ENCODE assay signal across 28 cellular contexts in the genomic region with DNA sequence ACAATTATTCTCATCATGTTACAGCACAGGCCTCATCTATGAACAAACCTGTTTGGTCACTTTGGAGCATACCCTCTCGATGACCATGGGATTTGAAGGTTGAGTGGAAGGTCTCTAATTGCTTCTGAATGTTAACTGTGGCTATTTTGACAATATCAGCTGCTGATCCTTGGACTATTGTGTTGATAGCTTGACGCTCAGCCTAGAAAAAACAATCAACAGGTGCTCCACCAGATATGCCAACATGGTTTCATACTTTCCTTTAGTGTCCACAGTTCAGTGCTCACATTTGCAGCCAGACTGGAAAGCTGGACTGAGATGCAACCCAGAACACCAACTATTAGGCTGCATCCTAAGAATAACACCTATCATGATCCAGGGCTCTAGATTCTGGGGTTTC.
"Had no signal": no experiment of that assay in that cellular context is flagged by ENCODE, and none has a peak within 500 bp of the region (broad histone marks: within the 10 kb centered on the region; RNA-seq: fewer than 3 reads in every experiment).

No MANE protein-coding gene starts in this region.

- DNase-seq: activated CD4-positive, alpha-beta T cell treated with anti-CD3 and anti-CD28 coated beads, Interleukin-2, amount 10 ng/mL, durations not matched to agents 24 days and 14 days; activated CD4-positive, alpha-beta T cell treated with anti-CD3 and anti-CD28 coated beads, Interleukin-2, amount 50 U/mL, for 4 hours; activated CD8-positive, alpha-beta T cell treated with anti-CD3 and anti-CD28 coated beads for 36 hours; activated effector memory CD4-positive, alpha-beta T cell treated with anti-CD3 and anti-CD28 coated beads, Interleukin-2, amount 50 U/mL, for 16 hours; activated naive CD4-positive, alpha-beta T cell; activated naive CD4-positive, alpha-beta T cell treated with anti-CD3 and anti-CD28 coated beads, Interleukin-2, amount 50 U/mL, for 16 hours; activated naive CD8-positive, alpha-beta T cell treated with anti-CD3 and anti-CD28 coated beads for 36 hours; activated T-cell treated with anti-CD3 and anti-CD28 coated beads, Interleukin-2, amount 50 U/mL, for 1 hour; activated T-cell treated with anti-CD3 and anti-CD28 coated beads, Interleukin-2, amount 50 U/mL, for 72 hours; amniotic stem cell; aorta; brain microvascular endothelial cell; NCI-H1092 treated with DMSO at 0.1 percent for 48 hours; NCI-H146; NCI-H187; NCI-H2081 treated with DMSO at 0.1 percent for 48 hours; NCI-H345; NCI-H526 treated with DMSO at 0.1 percent for 48 hours; PC-9; Right ventricle myocardium superior; SW 1271; T-helper 1 cell; T-helper 2 cell; T-helper 9 cell; WERI-Rb-1 had no signal

- ATAC-seq: activated CD8-positive, alpha-beta T cell treated with anti-CD3 and anti-CD28 coated beads for 36 hours; activated T-cell treated with anti-CD3 and anti-CD28 coated beads, Interleukin-2, amount 50 U/mL, for 72 hours; activated T-helper 17 cell treated with anti-CD3 and anti-CD28 coated beads, Interleukin-2, amount 50 U/mL, for 72 hours; K562 had no signal

- H3K9me3 Mint-ChIP-seq: activated CD4-positive, alpha-beta T cell treated with anti-CD3 and anti-CD28 coated beads, Interleukin-2, amount 10 ng/mL, durations not matched to agents 24 days and 14 days; activated CD8-positive, alpha-beta T cell treated with anti-CD3 and anti-CD28 coated beads for 36 hours; activated naive CD8-positive, alpha-beta T cell treated with anti-CD3 and anti-CD28 coated beads for 36 hours; activated T-cell treated with anti-CD3 and anti-CD28 coated beads, Interleukin-2, amount 50 U/mL, for 72 hours; activated T-helper 17 cell treated with anti-CD3 and anti-CD28 coated beads, Interleukin-2, amount 50 U/mL, for 72 hours had no signal

- H3K27ac ChIP-seq: brain microvascular endothelial cell, cardiac muscle cell, PC-9, WERI-Rb-1 had no signal

- H3K4me2 ChIP-seq: PC-9 had no signal

- H3K27me3 Mint-ChIP-seq: activated CD4-positive, alpha-beta T cell treated with anti-CD3 and anti-CD28 coated beads, Interleukin-2, amount 10 ng/mL, durations not matched to agents 24 days and 14 days; activated CD8-positive, alpha-beta T cell treated with anti-CD3 and anti-CD28 coated beads for 36 hours; activated naive CD8-positive, alpha-beta T cell treated with anti-CD3 and anti-CD28 coated beads for 36 hours; activated T-helper 17 cell treated with anti-CD3 and anti-CD28 coated beads, Interleukin-2, amount 50 U/mL, for 72 hours had no signal

- H3K4me3 Mint-ChIP-seq: activated CD4-positive, alpha-beta T cell treated with anti-CD3 and anti-CD28 coated beads, Interleukin-2, amount 10 ng/mL, durations not matched to agents 24 days and 14 days; activated CD8-positive, alpha-beta T cell treated with anti-CD3 and anti-CD28 coated beads for 36 hours; activated naive CD8-positive, alpha-beta T cell treated with anti-CD3 and anti-CD28 coated beads for 36 hours; activated T-cell treated with anti-CD3 and anti-CD28 coated beads, Interleukin-2, amount 50 U/mL, for 72 hours; activated T-helper 17 cell treated with anti-CD3 and anti-CD28 coated beads, Interleukin-2, amount 50 U/mL, for 72 hours had no signal

- H3K36me3 ChIP-seq: brain microvascular endothelial cell, cardiac muscle cell had no signal

- H3K4me3 ChIP-seq: cardiac muscle cell, K562, PC-9 had no signal

- H2AFZ ChIP-seq: PC-9 had no signal

- H3K27me3 ChIP-seq: brain microvascular endothelial cell, cardiac muscle cell had no signal

- H3K27ac Mint-ChIP-seq: activated CD4-positive, alpha-beta T cell treated with anti-CD3 and anti-CD28 coated beads, Interleukin-2, amount 10 ng/mL, durations not matched to agents 24 days and 14 days; activated CD8-positive, alpha-beta T cell treated with anti-CD3 and anti-CD28 coated beads for 36 hours; activated naive CD8-positive, alpha-beta T cell treated with anti-CD3 and anti-CD28 coated beads for 36 hours; activated T-cell treated with anti-CD3 and anti-CD28 coated beads, Interleukin-2, amount 50 U/mL, for 72 hours; activated T-helper 17 cell treated with anti-CD3 and anti-CD28 coated beads, Interleukin-2, amount 50 U/mL, for 72 hours had no signal
